ENCODE assay signal across 8 cellular contexts in the genomic region with DNA sequence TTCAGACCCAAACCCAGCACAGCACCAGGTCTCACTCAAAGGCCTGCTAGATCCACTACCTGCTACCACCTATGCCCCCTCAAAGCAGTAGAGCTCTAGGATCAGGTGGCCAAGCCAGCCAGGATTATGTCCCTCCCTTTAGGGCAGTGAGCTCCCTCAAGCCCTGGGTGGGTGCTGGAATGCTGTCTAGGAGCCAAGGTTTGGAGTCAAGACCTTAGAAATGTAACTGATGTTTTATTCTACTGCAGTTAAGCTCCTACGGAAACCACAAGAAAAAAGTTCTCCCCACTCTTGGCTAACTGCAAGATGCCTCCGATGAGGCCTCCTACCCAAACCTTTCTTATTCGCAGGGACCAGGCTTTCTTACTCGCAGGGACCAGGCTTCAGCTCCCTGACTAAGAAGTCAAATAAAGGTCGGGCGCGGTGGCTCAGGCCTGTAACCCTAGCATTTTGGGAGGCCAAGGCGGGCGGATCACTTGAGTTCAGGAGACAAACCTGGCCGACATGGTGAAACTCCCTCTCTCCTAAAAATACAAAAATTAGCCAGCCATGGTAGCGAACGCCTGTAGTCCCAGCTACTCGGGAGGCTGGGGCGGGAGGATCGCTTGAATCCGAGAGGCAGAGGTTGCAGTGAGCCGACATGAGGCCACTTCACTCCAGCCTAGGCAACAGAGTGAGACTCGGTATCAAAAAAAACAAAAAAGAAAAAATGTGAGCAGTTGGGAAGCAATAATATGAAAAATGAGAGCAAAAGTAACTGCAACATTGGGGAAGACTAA. TPM values are rescaled to one million over a fixed set of nuclear protein-coding genes. Genes with fewer than 3 reads are reported as not detected.
DNase-seq lines count a peak whose midpoint lies in the region; ATAC-seq and TF ChIP-seq lines count a peak whose summit lies in the region.

No MANE protein-coding gene starts in this region.

- no peaks in the 10 kb centered on the region for H3K36me3 ChIP-seq in Peyer's patch
- no peaks in the 10 kb centered on the region for H3K36me3 ChIP-seq in esophagus (ENCODE audit: control insufficient read depth in 2 of 2, insufficient read depth in 2 of 2, low read length in 1 of 2)

- H3K27ac ChIP-seq in Peyer's patch (peak overlapping the region; percentile 98 to 100 (median 99)), esophagus (ENCODE audit: low read depth in 2 of 2, low read length in 1 of 2) (peak overlapping the region; percentile 80 to 100)

- no peaks in the 10 kb centered on the region for H3K9me3 ChIP-seq in Peyer's patch
- no peaks in the 10 kb centered on the region for H3K9me3 ChIP-seq in esophagus (ENCODE audit: control insufficient read depth in 2 of 2, insufficient read depth in 1 of 2, low read depth in 1 of 2, low read length in 1 of 2)

- peaks cover 6% of the 10 kb centered on the region for H3K9me3 Mint-ChIP-seq in progenitor cell of endocrine pancreas (ENCODE audit: low read depth)

- ATAC-seq in GM18909 (IDR thresholded peaks at IDR 0.05; ENCODE audit: poor library complexity, unreplicated experiment) (no peak), HG02571 (IDR thresholded peaks at IDR 0.05; ENCODE audit: unreplicated experiment) (no peak)

- intact Hi-C loops in lower leg skin (cut with DNase I; ENCODE audit: low total_unique reads) = no loop called here

- no peak overlapping the region for H3K4me3 Mint-ChIP-seq in progenitor cell of endocrine pancreas (ENCODE audit: low read depth)

- DNase-seq in EH (ENCODE audit: low read depth) = peak; percentile 46
- no peak for DNase-seq in Peyer's patch
- DNase-seq in progenitor cell of endocrine pancreas (ENCODE audit: low spot score, unreplicated experiment) = no peak
- DNase-seq in lower leg skin (ENCODE audit: low spot score in 2 of 2) = no peak
- DNase-seq in NCI-H510A treated with DMSO at 0.1 percent for 48 hours (lab: John Stamatoyannopoulos, UW) = no peak

- no peak for TF ChIP-seq POLR2A in Peyer's patch (IDR thresholded peaks at IDR 0.05)
- TF ChIP-seq POLR2A in lower leg skin (IDR thresholded peaks at IDR 0.05) = no peak

- H3K36me3 Mint-ChIP-seq in progenitor cell of endocrine pancreas (ENCODE audit: insufficient read depth) = peaks cover 3% of the 10 kb centered on the region

- WGBS in esophagus, 2 donors = 80 to 86% methylated on average over 18 of the region's 18 CpGs
- WGBS in lower leg skin, 2 donors = 86 to 87% methylated on average over 18 of the region's 18 CpGs

- H3K4me1 Mint-ChIP-seq in progenitor cell of endocrine pancreas (ENCODE audit: low read depth) = peaks cover 11% of the 10 kb centered on the region

- peak overlapping the region; percentile 100 for H3K27ac Mint-ChIP-seq in progenitor cell of endocrine pancreas

- no peaks in the 10 kb centered on the region for H3K27me3 Mint-ChIP-seq in progenitor cell of endocrine pancreas

- H3K4me3 ChIP-seq in Peyer's patch (no peak overlapping the region), esophagus (ENCODE audit: low read depth in 1 of 2, low read length in 2 of 2) (no peak overlapping the region), lower leg skin (ENCODE audit: low read depth, poor library complexity, severe bottlenecking) (no peak overlapping the region)

- H3K4me1 ChIP-seq in Peyer's patch (peaks cover 0 to 18% (median 11%) of the 10 kb centered on the region in 4 donors), esophagus (ENCODE audit: control insufficient read depth in 2 of 2, insufficient read depth in 2 of 2, low read length in 1 of 2) (no peaks in the 10 kb centered on the region)

- no peak for TF ChIP-seq CTCF in Peyer's patch (IDR thresholded peaks at IDR 0.05)
- TF ChIP-seq CTCF in progenitor cell of endocrine pancreas (IDR thresholded peaks at IDR 0.05; ENCODE audit: unreplicated experiment) = no peak
- TF ChIP-seq CTCF in lower leg skin (IDR thresholded peaks at IDR 0.05) = no peak

- H3K27me3 ChIP-seq in Peyer's patch = no peaks in the 10 kb centered on the region
- no peaks in the 10 kb centered on the region for H3K27me3 ChIP-seq in esophagus (ENCODE audit: control insufficient read depth in 1 of 2, insufficient read depth in 2 of 2, low read length in 2 of 2)

RNA-seq across cellular contexts. Expression of gene ARL4D, which starts 31.8 kb away (rescaled TPM):
- total RNA-seq in Peyer's patch = 1 to 10 TPM in 1 of 4 donors, under 1 TPM in 1, not detected in 2; 0.70 to 2.3 TPM
- 10 to 100 TPM; 36.3 to 92.2 TPM for polyA plus RNA-seq in esophagus
- 4.9 and 5.9 TPM in 2 replicates for total RNA-seq in progenitor cell of endocrine pancreas
- 10 to 100 TPM; 30.3 to 50.6 (median 43.7) TPM for total RNA-seq in lower leg skin
